ENCODE assay signal across 23 cellular contexts in genomic region chr17:61474235-61474927, GRCh38. TPM values are rescaled to one million over a fixed set of nuclear protein-coding genes. Genes with fewer than 3 reads are reported as not detected.
DNase-seq lines count a peak whose midpoint lies in the region; ATAC-seq and TF ChIP-seq lines count a peak whose summit lies in the region.
"Had no signal": no experiment of that assay in that cellular context is flagged by ENCODE, and none has a peak within 500 bp of the region (broad histone marks: within the 10 kb centered on the region; RNA-seq: fewer than 3 reads in every experiment).

No MANE protein-coding gene starts in this region.

- H3K27ac ChIP-seq in fibroblast of lung (ENCODE audit: insufficient read depth, low read length) = peak overlapping the region; percentile 75
- H3K27ac ChIP-seq in upper lobe of right lung = peak overlapping the region; percentile 51
- no peak overlapping the region for H3K27ac ChIP-seq in aorta (ENCODE audit: low read depth in 1 of 2, low read length in 2 of 2)
- H3K27ac ChIP-seq: gastroesophageal sphincter, Peyer's patch had no signal

- ATAC-seq in upper lobe of right lung (no peak), aorta (ENCODE audit: low FRiP score) (no peak), HG02884 (IDR thresholded peaks at IDR 0.05; ENCODE audit: unreplicated experiment) (no peak)
- ATAC-seq: activated naive CD8-positive, alpha-beta T cell treated with anti-CD3 and anti-CD28 coated beads, Interleukin-2, amount 50 U/mL, for 24 hours; CD8-positive, alpha-beta T cell; gastroesophageal sphincter; natural killer cell treated with Interleukin-12 subunit alpha and Interleukin-12 subunit beta and Interleukin-15 and Interleukin-18, amount 100 ng/mL, for 72 hours; stimulated activated naive CD8-positive, alpha-beta T cell treated with anti-CD3 and anti-CD28 coated beads, Interleukin-15, Interleukin-2, amounts not matched to agents 100 U/mL and 50 U/mL, for 24 hours had no signal

- H3K27me3 ChIP-seq in fibroblast of lung (ENCODE audit: control insufficient read depth, insufficient read depth, low read length) = no peaks in the 10 kb centered on the region
- no peaks in the 10 kb centered on the region for H3K27me3 ChIP-seq in upper lobe of right lung
- H3K27me3 ChIP-seq in aorta (ENCODE audit: control insufficient read depth in 1 of 2, insufficient read depth in 2 of 2, low read length in 1 of 2) = no peaks in the 10 kb centered on the region
- H3K27me3 ChIP-seq: Peyer's patch had no signal

- TF ChIP-seq CTCF in fibroblast of lung (conservative IDR thresholded peaks at IDR 0.05 in 1 of 2, IDR thresholded peaks at IDR 0.05 in 1 of 2; ENCODE audit: low read depth in 1 of 2, low read length in 2 of 2) (no peak), upper lobe of right lung (IDR thresholded peaks at IDR 0.05) (no peak)

- peak overlapping the region; percentile 24 for H3K9ac ChIP-seq in fibroblast of lung (ENCODE audit: insufficient read depth, low read length)

- intact Hi-C loops in upper lobe of right lung (cut with DNase I) (no loop called here), aorta (cut with DNase I) (no loop called here)

- H2AFZ ChIP-seq in fibroblast of lung (ENCODE audit: low read length) = no peak overlapping the region

- peak; percentile 45 for DNase-seq in NCI-H1694 treated with DMSO at 0.1 percent for 48 hours (lab: John Stamatoyannopoulos, UW)
- no peak for DNase-seq in NCI-H1694 (lab: John Stamatoyannopoulos, UW)
- DNase-seq in RPMI8226 = peak; percentile 55
- peak; percentile 40 to 80 for DNase-seq in fibroblast of lung (ENCODE audit: low read depth in 2 of 2)
- DNase-seq in upper lobe of right lung = peak; percentile 5
- no peak for DNase-seq in aorta
- no peak for DNase-seq in activated CD4-positive, alpha-beta T cell treated with anti-CD3 and anti-CD28 coated beads for 48 hours
- DNase-seq: 8988T; activated CD8-positive, alpha-beta memory T cell treated with anti-CD3 and anti-CD28 coated beads for 24 hours; activated naive CD8-positive, alpha-beta T cell treated with anti-CD3 and anti-CD28 coated beads, Interleukin-2, amount 50 U/mL, for 24 hours; caudate nucleus; CD8-positive, alpha-beta T cell; effector CD8-positive, alpha-beta T cell; GOT3; NCI-H2029 treated with DMSO at 0.1 percent for 48 hours; stimulated activated CD4-positive, alpha-beta T cell treated with anti-CD3 and anti-CD28 coated beads, Interleukin-15, amount 100 ng/mL, for 24 hours; stimulated activated naive CD8-positive, alpha-beta T cell treated with anti-CD3 and anti-CD28 coated beads, Interleukin-15, Interleukin-2, amounts not matched to agents 100 U/mL and 50 U/mL, for 24 hours had no signal

- WGBS in aorta, 2 donors = 92 to 93% methylated on average over 12 of the region's 12 CpGs

- no peaks in the 10 kb centered on the region for H3K9me3 ChIP-seq in fibroblast of lung (ENCODE audit: control insufficient read depth, insufficient read depth, low read depth, low read length)
- H3K9me3 ChIP-seq in upper lobe of right lung = no peaks in the 10 kb centered on the region
- no peaks in the 10 kb centered on the region for H3K9me3 ChIP-seq in aorta (ENCODE audit: control insufficient read depth, low read length)
- H3K9me3 ChIP-seq: gastroesophageal sphincter, Peyer's patch had no signal

- peak overlapping the region; percentile 71 for H3K4me2 ChIP-seq in fibroblast of lung (ENCODE audit: extremely low read depth, insufficient read depth, low read length)

- no peaks in the 10 kb centered on the region for H4K20me1 ChIP-seq in fibroblast of lung (ENCODE audit: control insufficient read depth, extremely low read depth, insufficient read depth, low read length)

- H3K79me2 ChIP-seq in fibroblast of lung (ENCODE audit: control insufficient read depth, insufficient read depth, low read length) = peaks cover 65% of the 10 kb centered on the region

- H3K4me1 ChIP-seq in fibroblast of lung (ENCODE audit: control insufficient read depth, extremely low read depth, insufficient read depth, low read length) = peaks cover 51% of the 10 kb centered on the region
- no peaks in the 10 kb centered on the region for H3K4me1 ChIP-seq in upper lobe of right lung
- no peaks in the 10 kb centered on the region for H3K4me1 ChIP-seq in aorta (ENCODE audit: control insufficient read depth in 1 of 2, insufficient read depth in 2 of 2, low read length in 2 of 2)
- H3K4me1 ChIP-seq: gastroesophageal sphincter, Peyer's patch had no signal

- H3K36me3 ChIP-seq in fibroblast of lung (ENCODE audit: control insufficient read depth, insufficient read depth, low read length) (peaks cover 45% of the 10 kb centered on the region), upper lobe of right lung (peaks cover 4% of the 10 kb centered on the region), aorta (ENCODE audit: control insufficient read depth in 1 of 2, insufficient read depth in 2 of 2, low read length in 1 of 2) (no peaks in the 10 kb centered on the region)
- H3K36me3 ChIP-seq: gastroesophageal sphincter, Peyer's patch had no signal

- H3K4me3 ChIP-seq in fibroblast of lung (replicated peaks in 1 of 4; ENCODE audit: control extremely low read depth in 1 of 4, insufficient read depth in 1 of 4, low read depth in 3 of 4, low read length in 4 of 4) (no peak overlapping the region), upper lobe of right lung (no peak overlapping the region), aorta (ENCODE audit: low read length in 2 of 2) (no peak overlapping the region)
- H3K4me3 ChIP-seq: gastroesophageal sphincter, Peyer's patch had no signal

RNA-seq across cellular contexts. Expression of gene TBX4, which starts 22.2 kb away (rescaled TPM):
- total RNA-seq in fibroblast of lung (35.2 and 44.1 TPM in 2 replicates), upper lobe of right lung (28.6 TPM), aorta (under 1 TPM; 0.23 to 0.27 TPM)
- polyA plus RNA-seq in fibroblast of lung (84.3 and 93.9 TPM in 2 replicates), aorta (not detected)
- 55.1 and 85.4 TPM in 2 replicates for polyA plus RNA-seq in fibroblast of lung (2012)
- polyA minus RNA-seq in fibroblast of lung (ENCODE audit: low replicate concordance) = 133 and 151 TPM in 2 replicates
- total RNA-seq: activated T-helper 1 cell treated with anti-CD3 and anti-CD28 coated beads, Interleukin-12 subunit alpha, Interleukin-12 subunit beta, Interleukin-2, Interleukin-4 antibody, amounts not matched to agents 30 ng/mL and 10 ng/mL and 1 ng/mL, durations not matched to agents 14 hours and 24 hours and 36 hours; CD8-positive, alpha-beta T cell; natural killer cell treated with Interleukin-12 subunit alpha and Interleukin-12 subunit beta and Interleukin-15 and Interleukin-18, amount 100 ng/mL, for 72 hours; Peyer's patch; progenitor cell of endocrine pancreas had no signal

Comparison
In these comparisons a context has a peak if more than half of its experiments do, and no peak if none do; other contexts are left out.
1. DNase-seq: peak in NCI-H1694 treated with DMSO at 0.1 percent for 48 hours (single experiment), RPMI8226 (single experiment), fibroblast of lung (2 of 2) and upper lobe of right lung (single experiment); none in NCI-H1694 (single experiment), aorta (0 of 2) and activated CD4-positive, alpha-beta T cell treated with anti-CD3 and anti-CD28 coated beads for 48 hours (single experiment).
2. H3K27ac ChIP-seq: peak in fibroblast of lung (single experiment) and upper lobe of right lung (single experiment); none in aorta (0 of 2).
3. RNA of gene TBX4, which starts 22.2 kb away (total RNA-seq): 35.2 to 44.1 TPM in fibroblast of lung and 28.6 TPM in upper lobe of right lung (single experiment); 0.23 to 0.27 TPM in aorta; every median in the first group is over 10 times any median in the second.